Comparison of ENCODE assay signal across 27 cellular contexts in genomic region chr9:100240512-100240911, GRCh38.
"Had no signal": no experiment of that assay in that cellular context is flagged by ENCODE, and none has a peak within 500 bp of the region (broad histone marks: within the 10 kb centered on the region; RNA-seq: fewer than 3 reads in every experiment).

No MANE protein-coding gene starts in this region.

- H3K9me3 Mint-ChIP-seq: effector memory CD8-positive, alpha-beta T cell had no signal

- H3K4me3 Mint-ChIP-seq: dendritic cell treated with granulocyte-macrophage colony-stimulating factor and Interleukin-4, amounts not matched to agents 40 ng/mL and 50 ng/mL, for 4 days; effector memory CD8-positive, alpha-beta T cell; endodermal cell; mesothelial cell of epicardium; naive B cell had no signal

- H3K27ac ChIP-seq: colonic mucosa, epithelial cell of prostate, esophagus squamous epithelium, gastrocnemius medialis, heart right ventricle, left lung, lower lobe of right lung had no signal

- H3K27ac Mint-ChIP-seq: dendritic cell treated with granulocyte-macrophage colony-stimulating factor and Interleukin-4, amounts not matched to agents 40 ng/mL and 50 ng/mL, for 4 days; effector memory CD8-positive, alpha-beta T cell; endodermal cell; mesothelial cell of epicardium had no signal

- FAIRE-seq: endometrium, keratinocyte had no signal

- DNase-seq: colonic mucosa; cortex of kidney; effector CD8-positive, alpha-beta T cell; effector memory CD8-positive, alpha-beta T cell; endodermal cell; erythroblast; esophagus squamous epithelium; foreskin fibroblast; foreskin melanocyte; gastrocnemius medialis; glutamatergic neuron; head of caudate nucleus; heart right ventricle; hippocampal formation; left cardiac atrium; left lung; left ventricle myocardium superior; lower lobe of right lung; mesenchymal stem cell; mucosa of descending colon; naive B cell had no signal

- H3K9me3 ChIP-seq: colonic mucosa, esophagus squamous epithelium, gastrocnemius medialis, lower lobe of right lung, mucosa of descending colon had no signal

- H3K27me3 Mint-ChIP-seq: dendritic cell treated with granulocyte-macrophage colony-stimulating factor and Interleukin-4, amounts not matched to agents 40 ng/mL and 50 ng/mL, for 4 days; effector memory CD8-positive, alpha-beta T cell; naive B cell had no signal

- H3K27me3 ChIP-seq: colonic mucosa, esophagus squamous epithelium, gastrocnemius medialis, heart right ventricle, left lung had no signal

- H3K36me3 ChIP-seq: colonic mucosa had no signal

- H3K4me1 Mint-ChIP-seq: endodermal cell, mesothelial cell of epicardium had no signal

- H3K4me3 ChIP-seq: colonic mucosa, esophagus squamous epithelium, gastrocnemius medialis, heart right ventricle, left lung, lower lobe of right lung, mucosa of descending colon had no signal

- H3K4me1 ChIP-seq: colonic mucosa, esophagus squamous epithelium, gastrocnemius medialis, heart right ventricle, left lung, lower lobe of right lung had no signal

- ATAC-seq: effector memory CD8-positive, alpha-beta T cell; esophagus mucosa; gastrocnemius medialis; heart right ventricle; left cardiac atrium; left lung; left ventricle myocardium superior; lower lobe of right lung; mucosa of descending colon had no signal
